13 cellular contexts compared by ENCODE assay signal in the genomic region with DNA sequence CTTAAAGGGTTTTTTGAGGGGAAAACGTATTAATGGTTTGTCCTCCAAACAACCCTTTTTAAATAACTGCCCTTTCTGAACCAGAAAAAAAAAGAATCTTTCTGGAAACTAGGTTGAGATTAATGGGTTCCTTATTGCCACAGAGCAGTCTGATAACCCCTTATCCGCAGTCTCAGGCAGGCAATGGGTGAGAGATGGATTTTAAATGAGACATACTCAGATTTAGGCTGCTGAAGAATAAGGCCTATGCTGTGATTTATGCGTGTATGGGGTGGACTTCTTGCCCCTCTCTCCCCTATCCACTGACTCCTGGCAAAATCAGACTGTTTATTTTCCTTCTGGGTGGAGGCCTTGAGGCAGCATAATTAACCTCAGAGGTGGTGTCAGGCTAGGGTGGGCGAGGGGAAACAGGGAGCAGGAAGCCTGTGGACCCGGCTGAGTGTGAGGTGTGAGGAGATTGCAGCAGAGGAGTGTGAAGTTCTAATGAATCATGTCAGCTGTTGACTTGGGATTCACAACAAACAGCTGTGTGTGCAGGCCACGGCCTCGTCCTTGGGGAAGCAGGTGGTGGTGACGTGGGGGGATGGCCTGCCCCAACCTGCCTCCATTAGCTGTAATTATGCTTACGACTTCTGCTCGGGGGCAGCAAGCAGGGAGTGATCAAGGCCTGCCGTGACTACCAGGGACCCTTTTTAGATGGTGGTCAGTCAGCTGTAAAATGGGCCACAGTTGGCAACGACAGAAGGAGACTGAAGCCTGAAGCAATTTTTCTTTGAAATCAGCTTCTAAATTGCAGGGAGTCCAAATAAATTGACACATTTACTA.
DNase-seq lines count a peak whose midpoint lies in the region; ATAC-seq, FAIRE-seq and TF ChIP-seq lines count a peak whose summit lies in the region.
"Had no signal": no experiment of that assay in that cellular context is flagged by ENCODE, and none has a peak within 500 bp of the region (broad histone marks: within the 10 kb centered on the region; RNA-seq: fewer than 3 reads in every experiment).

No MANE protein-coding gene starts in this region.

- H3K36me3 ChIP-seq in GM12878 (ENCODE audit: control insufficient read depth in 2 of 2, insufficient read depth in 2 of 2, low read length in 1 of 2) = no peaks in the 10 kb centered on the region
- H3K36me3 ChIP-seq in neural progenitor cell = no peaks in the 10 kb centered on the region

- no peak overlapping the region for H4K5ac ChIP-seq in H9 (ENCODE audit: insufficient read length, low read depth, low read length)

- H3K9me3 ChIP-seq in H9 (ENCODE audit: control insufficient read depth, low read depth, low read length) (no peaks in the 10 kb centered on the region), GM12878 (replicated peaks; ENCODE audit: control insufficient read depth, insufficient read depth, low read length) (no peaks in the 10 kb centered on the region), neural progenitor cell (ENCODE audit: low read depth) (no peaks in the 10 kb centered on the region)

- H3K56ac ChIP-seq in H9 (ENCODE audit: insufficient read length, low read depth, low read length) = no peak overlapping the region

- DNase-seq in H9 (no peak), NCI-H2081 treated with DMSO at 0.1 percent for 48 hours (lab: John Stamatoyannopoulos, UW) (peak; percentile 70), GM12878 (ENCODE audit: low read depth, low spot score) (no peak), neural progenitor cell (ENCODE audit: low spot score) (no peak), left lobe of liver (ENCODE audit: low spot score) (no peak), globus pallidus (ENCODE audit: low spot score) (no peak), AG20443 (ENCODE audit: low spot score) (no peak)
- DNase-seq: activated T-cell treated with anti-CD3 and anti-CD28 coated beads, Interleukin-2, amount 50 U/mL, for 1 hour; aorta; CD4-positive, alpha-beta memory T cell; effector CD8-positive, alpha-beta T cell; NCI-H2029 treated with DMSO at 0.1 percent for 48 hours had no signal

- peaks cover 0 to 2% of the 10 kb centered on the region in 2 experiments; a peak in 1 of 5 replicates for H3K9me3 Mint-ChIP-seq in H9
- H3K9me3 Mint-ChIP-seq in neural progenitor cell = no peaks in the 10 kb centered on the region
- H3K9me3 Mint-ChIP-seq: CD4-positive, alpha-beta memory T cell had no signal

- H2BK15ac ChIP-seq in H9 (ENCODE audit: low read depth, low read length) = no peak overlapping the region

- intact Hi-C loops in GM12878 (cut with micrococcal nuclease; ENCODE audit: unreplicated experiment) = no loop called here

- H3K79me1 ChIP-seq in H9 (ENCODE audit: insufficient read depth, low read depth, low read length, poor library complexity, severe bottlenecking) = no peaks in the 10 kb centered on the region

- no peak for TF ChIP-seq EP300 in GM12878 (IDR thresholded peaks at IDR 0.05; ENCODE audit: borderline replicate concordance in 1 of 2, control insufficient read depth in 1 of 2, low read depth in 2 of 2, low read length in 2 of 2)

- H3K4me1 ChIP-seq in H9 (ENCODE audit: insufficient read depth, low read length) (peaks cover 4% of the 10 kb centered on the region; the same call in 1 of the 2 replicates), GM12878 (ENCODE audit: control insufficient read depth, insufficient read depth, low read length) (peaks cover 6% of the 10 kb centered on the region), neural progenitor cell (peaks cover 39% of the 10 kb centered on the region)

- H3K9ac ChIP-seq in H9 (ENCODE audit: extremely low read depth, insufficient read length, low read length) (no peak overlapping the region), GM12878 (ENCODE audit: control insufficient read depth, insufficient read depth, low read length) (no peak overlapping the region), neural progenitor cell (no peak overlapping the region)

- TF ChIP-seq CTCF in H9 (conservative IDR thresholded peaks at IDR 0.05) = no peak
- TF ChIP-seq CTCF in GM12878 (IDR thresholded peaks at IDR 0.05 in 2 of 3, conservative IDR thresholded peaks at IDR 0.05 in 1 of 3; ENCODE audit: control insufficient read depth in 2 of 3, extremely low read depth in 1 of 3, insufficient read depth in 1 of 3, low read depth in 3 of 3, low read length in 3 of 3) = no peak
- no peak for TF ChIP-seq CTCF in neural progenitor cell (IDR thresholded peaks at IDR 0.05)

- SMC1A ChIA-PET in GM12878 (lab: Charles Lee; ENCODE audit: uncharacterized antibody, unreplicated experiment) = interaction anchor here (1.4 to 12.0 kb wide), 4 partner anchors 9 to 20 kb away, joined by 5 to 307 read pairs (median 11); no protein-coding TSS in a partner anchor

- TF ChIP-seq RAD21 in GM12878 (IDR thresholded peaks at IDR 0.05; ENCODE audit: insufficient read depth, low read depth, low read length) = no peak

- no peak overlapping the region for H4K8ac ChIP-seq in H9 (replicated peaks; ENCODE audit: insufficient read length, low read depth, low read length)

- H3K18ac ChIP-seq in H9 (ENCODE audit: insufficient read length, low read depth, low read length) = no peak overlapping the region

- H3K23ac ChIP-seq in H9 (ENCODE audit: insufficient read length, low read depth, low read length) = no peak overlapping the region

- peaks cover 21% of the 10 kb centered on the region for H3F3A ChIP-seq in neural progenitor cell (ENCODE audit: low read depth)

- POLR2A ChIA-PET in GM12878 (lab: Charles Lee) = interaction anchor here (0.6 kb wide), 1 partner anchor 389 kb away, joined by 3 read pairs; no protein-coding TSS in a partner anchor

- ATAC-seq in GM12878 (no peak), left lobe of liver (no peak), GM18868 (IDR thresholded peaks at IDR 0.05; ENCODE audit: unreplicated experiment) (no peak)

- RAD21 ChIA-PET in GM12878 (lab: Charles Lee; ENCODE audit: unreplicated experiment) = interaction anchor here (1.4 to 2.3 kb wide), 3 partner anchors 8 to 63 kb away, joined by 4 to 10 read pairs (median 7); no protein-coding TSS in a partner anchor

- no peak overlapping the region for H3K4ac ChIP-seq in H9 (ENCODE audit: low read depth, low read length)

- no peak overlapping the region for H3K14ac ChIP-seq in H9 (ENCODE audit: insufficient read depth, low read length)

- no peaks in the 10 kb centered on the region for H3K27me3 Mint-ChIP-seq in H9 (ENCODE audit: low read depth)
- H3K27me3 Mint-ChIP-seq in neural progenitor cell (ENCODE audit: insufficient read depth, low read depth) = peaks cover 3% of the 10 kb centered on the region
- H3K27me3 Mint-ChIP-seq: CD4-positive, alpha-beta memory T cell had no signal

- no peak overlapping the region for H2BK5ac ChIP-seq in H9 (ENCODE audit: insufficient read length, low read length)

- H3K36me3 Mint-ChIP-seq in H9 (ENCODE audit: insufficient read depth in 1 of 3, low read depth in 3 of 3) = no peaks in the 10 kb centered on the region; a peak in 1 of 7 replicates
- H3K36me3 Mint-ChIP-seq in neural progenitor cell = peaks cover 2% of the 10 kb centered on the region

- FAIRE-seq in GM12878 (lab: Jason Lieb, UNC) = no peak

- WGBS in H9 (ENCODE audit: extremely low coverage, insufficient read length, low lambda C conversion rate) = no CpG with 5 or more reads among the region's 12 CpGs
- 55% methylated on average over 12 of the region's 12 CpGs for WGBS in GM12878 (ENCODE audit: insufficient coverage, insufficient replicate concordance, low lambda C conversion rate, missing lambda C conversion rate)

- TF ChIP-seq POLR2A in GM12878 (IDR thresholded peaks at IDR 0.05; ENCODE audit: low read depth, low read length) = no peak

- H3K4me1 Mint-ChIP-seq in H9 (peaks cover 30 to 32% of the 10 kb centered on the region in 2 experiments), neural progenitor cell (peaks cover 49% of the 10 kb centered on the region)
- H3K4me1 Mint-ChIP-seq: CD4-positive, alpha-beta memory T cell had no signal

- H3K79me2 ChIP-seq in H9 (ENCODE audit: insufficient read depth, low read length) (no peaks in the 10 kb centered on the region), GM12878 (ENCODE audit: control insufficient read depth, insufficient read depth, low read length) (no peaks in the 10 kb centered on the region), neural progenitor cell (ENCODE audit: low read depth) (no peaks in the 10 kb centered on the region)

- no peaks in the 10 kb centered on the region for H3K23me2 ChIP-seq in H9 (ENCODE audit: insufficient read length, low read depth, low read length, poor library complexity, severe bottlenecking)

- H3K27me3 ChIP-seq in H9 (ENCODE audit: insufficient read depth, low read length) = no peaks in the 10 kb centered on the region
- H3K27me3 ChIP-seq in GM12878 (replicated peaks in 1 of 2; ENCODE audit: control insufficient read depth in 2 of 2, insufficient read depth in 2 of 2, low read length in 1 of 2) = no peaks in the 10 kb centered on the region
- H3K27me3 ChIP-seq in neural progenitor cell = no peaks in the 10 kb centered on the region

- H2BK12ac ChIP-seq in H9 (ENCODE audit: insufficient read length, low read depth, low read length) = no peak overlapping the region

- no peak overlapping the region for H2BK20ac ChIP-seq in H9 (ENCODE audit: low read depth, low read length, poor library complexity, severe bottlenecking)

- H4K91ac ChIP-seq in H9 (ENCODE audit: insufficient read length, low read depth, low read length) = no peak overlapping the region

- H3K4me2 ChIP-seq in H9 (ENCODE audit: insufficient read depth, insufficient read length, low read length) = no peak overlapping the region
- H3K4me2 ChIP-seq in GM12878 (ENCODE audit: control insufficient read depth, insufficient read depth) = no peak overlapping the region
- H3K4me2 ChIP-seq in neural progenitor cell = no peak overlapping the region

- BruUV-seq in GM12878 (replicated peaks; lab: Mats Ljungman, UMichigan) = no TSS peak

- H3T11ph ChIP-seq in H9 (ENCODE audit: low read length) = no peak overlapping the region

- no peaks in the 10 kb centered on the region for H4K20me1 ChIP-seq in H9 (ENCODE audit: control insufficient read depth, insufficient read depth, insufficient read length)
- H4K20me1 ChIP-seq in GM12878 (ENCODE audit: control insufficient read depth, insufficient read depth) = no peaks in the 10 kb centered on the region
- H4K20me1 ChIP-seq in neural progenitor cell (ENCODE audit: low read depth) = no peaks in the 10 kb centered on the region

- peak overlapping the region in 2 of 3 experiments; percentile 41 to 84; a peak in 2 of 7 replicates for H3K27ac Mint-ChIP-seq in H9
- H3K27ac Mint-ChIP-seq in neural progenitor cell = peak overlapping the region; percentile 70

- H3K4me3 Mint-ChIP-seq in H9 (no peak overlapping the region), neural progenitor cell (no peak overlapping the region)
- H3K4me3 Mint-ChIP-seq: CD4-positive, alpha-beta memory T cell had no signal

- H2BK120ac ChIP-seq in H9 (ENCODE audit: low read depth, low read length, poor library complexity, severe bottlenecking) = no peak overlapping the region

- in situ Hi-C loops in GM12878 (cut with MboI) = no loop called here

- no peak overlapping the region for H2AFZ ChIP-seq in H9 (ENCODE audit: low read length)
- no peak overlapping the region for H2AFZ ChIP-seq in GM12878 (ENCODE audit: control insufficient read depth, low read depth, low read length)
- H2AFZ ChIP-seq in neural progenitor cell (replicated peaks) = no peak overlapping the region

- CTCF ChIA-PET in GM12878 (lab: Yijun Ruan, JAX) = no interaction called here

- H3K4me3 ChIP-seq in GM12878 (no peak overlapping the region), neural progenitor cell (no peak overlapping the region)

- H2AK5ac ChIP-seq in H9 (ENCODE audit: insufficient read length, low read length) = no peak overlapping the region

- H3K27ac ChIP-seq in H9 (ENCODE audit: insufficient read length, low read depth, low read length) (no peak overlapping the region), GM12878 (ENCODE audit: control insufficient read depth, insufficient read depth) (no peak overlapping the region), neural progenitor cell (no peak overlapping the region)
